ENCODE assay signal across 1 cellular context in the genomic region with DNA sequence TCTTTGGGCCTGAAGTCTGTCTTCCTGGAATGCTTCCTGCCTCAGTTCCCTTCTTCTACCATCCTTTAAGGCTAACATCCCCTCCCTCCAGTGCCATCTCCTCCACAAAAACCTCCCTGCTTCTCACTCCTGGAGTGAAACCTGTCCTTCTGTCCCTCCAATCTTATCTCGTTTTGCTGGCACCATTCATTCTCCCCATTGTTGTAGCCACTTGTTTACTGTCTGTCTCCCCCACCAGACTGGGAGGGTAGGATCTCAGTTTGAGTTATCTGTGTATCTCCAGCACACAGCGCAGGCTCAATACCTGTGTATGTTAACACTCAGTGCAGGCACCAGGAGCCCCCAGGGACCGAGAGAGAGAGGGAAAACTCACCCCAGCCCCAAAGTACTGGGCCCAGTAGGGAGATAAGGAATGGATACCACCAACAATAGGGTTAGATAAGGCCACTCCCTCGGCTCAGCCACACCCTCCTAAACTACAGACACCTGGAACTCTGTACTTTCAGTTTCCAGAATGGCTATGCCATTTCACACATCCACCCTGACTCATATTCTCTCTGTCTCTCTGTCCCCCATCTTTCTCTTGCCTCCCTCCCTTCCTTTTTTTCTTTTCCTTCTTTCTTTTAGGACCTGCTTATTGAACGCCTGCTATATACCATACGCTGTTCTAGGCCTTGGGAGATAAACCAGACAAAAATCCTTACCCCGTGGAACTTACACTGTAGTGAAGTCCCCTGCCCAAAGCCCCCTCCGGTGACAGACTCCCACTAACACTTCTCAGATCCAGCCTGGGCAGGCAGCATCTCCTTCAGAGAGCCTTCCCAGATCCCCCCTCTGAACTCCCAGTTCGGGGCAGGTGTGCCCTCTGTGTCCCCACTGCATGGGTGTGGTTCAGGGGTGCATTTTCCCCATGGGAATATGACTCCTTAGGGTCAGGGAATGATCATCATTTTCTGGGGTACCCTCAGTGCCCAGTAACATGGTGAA.
TF ChIP-seq lines count a peak whose summit lies in the region.

No MANE protein-coding gene starts in this region.

TF ChIP-seq in GM12878, 131 proteins besides CTCF, POLR2A, EP300 and RAD21 (continued from another document):
- TF ChIP-seq, protein P1, sequence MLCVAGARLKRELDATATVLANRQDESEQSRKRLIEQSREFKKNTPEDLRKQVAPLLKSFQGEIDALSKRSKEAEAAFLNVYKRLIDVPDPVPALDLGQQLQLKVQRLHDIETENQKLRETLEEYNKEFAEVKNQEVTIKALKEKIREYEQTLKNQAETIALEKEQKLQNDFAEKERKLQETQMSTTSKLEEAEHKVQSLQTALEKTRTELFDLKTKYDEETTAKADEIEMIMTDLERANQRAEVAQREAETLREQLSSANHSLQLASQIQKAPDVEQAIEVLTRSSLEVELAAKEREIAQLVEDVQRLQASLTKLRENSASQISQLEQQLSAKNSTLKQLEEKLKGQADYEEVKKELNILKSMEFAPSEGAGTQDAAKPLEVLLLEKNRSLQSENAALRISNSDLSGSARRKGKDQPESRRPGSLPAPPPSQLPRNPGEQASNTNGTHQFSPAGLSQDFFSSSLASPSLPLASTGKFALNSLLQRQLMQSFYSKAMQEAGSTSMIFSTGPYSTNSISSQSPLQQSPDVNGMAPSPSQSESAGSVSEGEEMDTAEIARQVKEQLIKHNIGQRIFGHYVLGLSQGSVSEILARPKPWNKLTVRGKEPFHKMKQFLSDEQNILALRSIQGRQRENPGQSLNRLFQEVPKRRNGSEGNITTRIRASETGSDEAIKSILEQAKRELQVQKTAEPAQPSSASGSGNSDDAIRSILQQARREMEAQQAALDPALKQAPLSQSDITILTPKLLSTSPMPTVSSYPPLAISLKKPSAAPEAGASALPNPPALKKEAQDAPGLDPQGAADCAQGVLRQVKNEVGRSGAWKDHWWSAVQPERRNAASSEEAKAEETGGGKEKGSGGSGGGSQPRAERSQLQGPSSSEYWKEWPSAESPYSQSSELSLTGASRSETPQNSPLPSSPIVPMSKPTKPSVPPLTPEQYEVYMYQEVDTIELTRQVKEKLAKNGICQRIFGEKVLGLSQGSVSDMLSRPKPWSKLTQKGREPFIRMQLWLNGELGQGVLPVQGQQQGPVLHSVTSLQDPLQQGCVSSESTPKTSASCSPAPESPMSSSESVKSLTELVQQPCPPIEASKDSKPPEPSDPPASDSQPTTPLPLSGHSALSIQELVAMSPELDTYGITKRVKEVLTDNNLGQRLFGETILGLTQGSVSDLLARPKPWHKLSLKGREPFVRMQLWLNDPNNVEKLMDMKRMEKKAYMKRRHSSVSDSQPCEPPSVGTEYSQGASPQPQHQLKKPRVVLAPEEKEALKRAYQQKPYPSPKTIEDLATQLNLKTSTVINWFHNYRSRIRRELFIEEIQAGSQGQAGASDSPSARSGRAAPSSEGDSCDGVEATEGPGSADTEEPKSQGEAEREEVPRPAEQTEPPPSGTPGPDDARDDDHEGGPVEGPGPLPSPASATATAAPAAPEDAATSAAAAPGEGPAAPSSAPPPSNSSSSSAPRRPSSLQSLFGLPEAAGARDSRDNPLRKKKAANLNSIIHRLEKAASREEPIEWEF (IDR thresholded peaks at IDR 0.05; ENCODE audit: insufficient replicate concordance, low read depth, low read length): no peak
